Comparison of ENCODE assay signal across 11 cellular contexts in genomic region chr12:12033589-12034223, GRCh38. TPM values are rescaled to one million over a fixed set of nuclear protein-coding genes. Genes with fewer than 3 reads are reported as not detected.
DNase-seq lines count a peak whose midpoint lies in the region; ATAC-seq and TF ChIP-seq lines count a peak whose summit lies in the region.
"Had no signal": no experiment of that assay in that cellular context is flagged by ENCODE, and none has a peak within 500 bp of the region (broad histone marks: within the 10 kb centered on the region; RNA-seq: fewer than 3 reads in every experiment).

No MANE protein-coding gene starts in this region.

- ATAC-seq in activated CD4-positive, alpha-beta T cell treated with anti-CD3 and anti-CD28 coated beads for 36 hours = no peak
- ATAC-seq in left cardiac atrium (no peak), HG02798 (IDR thresholded peaks at IDR 0.05; ENCODE audit: poor library complexity, unreplicated experiment) (no peak)

- H3K27ac ChIP-seq in skin epidermis = peak overlapping the region in 2 of 21 experiments; percentile 81 to 83
- no peak overlapping the region for H3K27ac ChIP-seq in mesendoderm (ENCODE audit: low read depth, low read length)
- H3K27ac ChIP-seq: SK-N-MC had no signal

- H3K4me3 ChIP-seq in skin epidermis = peak overlapping the region in 4 of 7 experiments; percentile 12 to 36 (median 30)
- no peak overlapping the region for H3K4me3 ChIP-seq in mesendoderm (ENCODE audit: low read length)
- H3K4me3 ChIP-seq: body of pancreas had no signal

- H3K56ac ChIP-seq in mesendoderm (ENCODE audit: low read length) = no peak overlapping the region

- peaks cover 42% of the 10 kb centered on the region for H3K4me1 Mint-ChIP-seq in activated CD4-positive, alpha-beta T cell treated with anti-CD3 and anti-CD28 coated beads for 36 hours
- H3K4me1 Mint-ChIP-seq in dendritic cell treated with granulocyte-macrophage colony-stimulating factor and Interleukin-4, amounts not matched to agents 40 ng/mL and 50 ng/mL, for 4 days (ENCODE audit: low read depth) = peaks cover 51% of the 10 kb centered on the region

- no peaks in the 10 kb centered on the region for H3K27me3 Mint-ChIP-seq in activated CD4-positive, alpha-beta T cell treated with anti-CD3 and anti-CD28 coated beads for 36 hours
- no peaks in the 10 kb centered on the region for H3K27me3 Mint-ChIP-seq in dendritic cell treated with granulocyte-macrophage colony-stimulating factor and Interleukin-4, amounts not matched to agents 40 ng/mL and 50 ng/mL, for 4 days

- H2BK120ac ChIP-seq in mesendoderm (ENCODE audit: low read depth, low read length) = no peak overlapping the region

- no peak overlapping the region for H2BK15ac ChIP-seq in mesendoderm (replicated peaks; ENCODE audit: low read depth)

- no peaks in the 10 kb centered on the region for H3K27me3 ChIP-seq in mesendoderm (ENCODE audit: insufficient read depth, low read length, poor library complexity)
- H3K27me3 ChIP-seq: body of pancreas had no signal

- no peak overlapping the region for H4K8ac ChIP-seq in mesendoderm (ENCODE audit: low read depth, low read length)

- TF ChIP-seq CTCF in LNCAP (IDR thresholded peaks at IDR 0.05) = 0 out of 2 replicates have a peak, but pooled peaks have one; percentile 2

- DNase-seq in activated CD4-positive, alpha-beta T cell treated with anti-CD3 and anti-CD28 coated beads for 36 hours = no peak
- no peak for DNase-seq in activated CD4-positive, alpha-beta T cell treated with anti-CD3 and anti-CD28 coated beads for 4 hours
- no peak for DNase-seq in mesendoderm
- DNase-seq in left cardiac atrium = no peak

- no peaks in the 10 kb centered on the region for H3K79me1 ChIP-seq in mesendoderm (ENCODE audit: low read length)

- no peak overlapping the region for H3K4ac ChIP-seq in mesendoderm (ENCODE audit: low read depth, low read length)

- H3K36me3 Mint-ChIP-seq in activated CD4-positive, alpha-beta T cell treated with anti-CD3 and anti-CD28 coated beads for 36 hours (ENCODE audit: low read depth) = peaks cover 1% of the 10 kb centered on the region
- no peaks in the 10 kb centered on the region for H3K36me3 Mint-ChIP-seq in dendritic cell treated with granulocyte-macrophage colony-stimulating factor and Interleukin-4, amounts not matched to agents 40 ng/mL and 50 ng/mL, for 4 days (ENCODE audit: low read depth)

- H3K9ac ChIP-seq in mesendoderm (ENCODE audit: low read length) = no peak overlapping the region

- no peaks in the 10 kb centered on the region for H3K9me3 Mint-ChIP-seq in activated CD4-positive, alpha-beta T cell treated with anti-CD3 and anti-CD28 coated beads for 36 hours (ENCODE audit: low read depth)
- no peaks in the 10 kb centered on the region for H3K9me3 Mint-ChIP-seq in dendritic cell treated with granulocyte-macrophage colony-stimulating factor and Interleukin-4, amounts not matched to agents 40 ng/mL and 50 ng/mL, for 4 days

- no peak overlapping the region for H3K23ac ChIP-seq in mesendoderm (ENCODE audit: low read length)

- peak overlapping the region; percentile 60 for H3K4me3 Mint-ChIP-seq in activated CD4-positive, alpha-beta T cell treated with anti-CD3 and anti-CD28 coated beads for 36 hours
- peak overlapping the region; percentile 66 for H3K4me3 Mint-ChIP-seq in dendritic cell treated with granulocyte-macrophage colony-stimulating factor and Interleukin-4, amounts not matched to agents 40 ng/mL and 50 ng/mL, for 4 days

- no peak overlapping the region for H3K4me2 ChIP-seq in mesendoderm (ENCODE audit: low read length)

- CTCF ChIA-PET in activated CD4-positive, alpha-beta T cell treated with anti-CD3 and anti-CD28 coated beads for 36 hours (lab: Charles Lee) = interaction anchor here (0.6 to 6.1 kb wide), 57 partner anchors 8 to 1263 kb away, joined by 3 to 111 read pairs (median 5); partner anchors contain the start of gene BCL2L14

- no peaks in the 10 kb centered on the region for H3K36me3 ChIP-seq in mesendoderm (ENCODE audit: control insufficient read depth, insufficient read depth, low read length)

- H3K18ac ChIP-seq in mesendoderm (ENCODE audit: low read length) = no peak overlapping the region

- intact Hi-C loops in activated CD4-positive, alpha-beta T cell treated with anti-CD3 and anti-CD28 coated beads for 36 hours (cut with DNase I, micrococcal nuclease) = loop anchor here (1.0 to 5.0 kb wide), 12 partner anchors 23 to 479 kb away; partner anchors contain the start of gene ETV6 (in 1 of the 2)
- intact Hi-C loops in dendritic cell treated with granulocyte-macrophage colony-stimulating factor and Interleukin-4, amounts not matched to agents 40 ng/mL and 50 ng/mL, for 4 days (cut with micrococcal nuclease) = loop anchor here (1.0 to 5.0 kb wide), 4 partner anchors 201 to 479 kb away; no protein-coding TSS in a partner anchor
- intact Hi-C loops in left cardiac atrium (cut with DNase I) = loop anchor here (1.0 to 5.0 kb wide), 2 partner anchors 451 to 452 kb away; no protein-coding TSS in a partner anchor

- peak overlapping the region; percentile 91 for H3K27ac Mint-ChIP-seq in activated CD4-positive, alpha-beta T cell treated with anti-CD3 and anti-CD28 coated beads for 36 hours
- H3K27ac Mint-ChIP-seq in dendritic cell treated with granulocyte-macrophage colony-stimulating factor and Interleukin-4, amounts not matched to agents 40 ng/mL and 50 ng/mL, for 4 days = peak overlapping the region; percentile 84

- POLR2A ChIA-PET in activated CD4-positive, alpha-beta T cell treated with anti-CD3 and anti-CD28 coated beads for 36 hours (lab: Charles Lee) = interaction anchor here (0.6 to 2.6 kb wide), 4 partner anchors 23 to 457 kb away, joined by 3 to 31 read pairs (median 4); no protein-coding TSS in a partner anchor

- no peaks in the 10 kb centered on the region for H3K79me2 ChIP-seq in mesendoderm (ENCODE audit: control insufficient read depth, insufficient read depth, low read length)

- no peak overlapping the region for H2BK5ac ChIP-seq in mesendoderm (ENCODE audit: low read length)

- no peak overlapping the region for H4K5ac ChIP-seq in mesendoderm (ENCODE audit: low read length)

- H3K4me1 ChIP-seq in mesendoderm (ENCODE audit: control insufficient read depth, low read depth, low read length) = peaks cover 6% of the 10 kb centered on the region

- WGBS in mesendoderm (ENCODE audit: extremely low coverage, insufficient coverage, low lambda C conversion rate) = no CpG with 5 or more reads among the region's 8 CpGs

- no peak overlapping the region for H2AK5ac ChIP-seq in mesendoderm (ENCODE audit: low read length)

RNA-seq across cellular contexts. Expression of gene BCL2L14, which starts 37.0 kb away (rescaled TPM):
- 1 to 10 TPM; 7.3 to 7.7 TPM for total RNA-seq in activated CD4-positive, alpha-beta T cell treated with anti-CD3 and anti-CD28 coated beads for 36 hours
- 1.7 TPM for polyA plus RNA-seq in mesendoderm (2013, experiment 1 of 2)
- polyA plus RNA-seq in mesendoderm (2013, experiment 2 of 2) = 1.7 TPM
- not detected for total RNA-seq in left cardiac atrium
- polyA plus RNA-seq: neural cell had no signal

Comparison
In these comparisons a context has a peak if more than half of its experiments do, and no peak if none do; other contexts are left out.
1. RNA of gene BCL2L14, which starts 37.0 kb away (total RNA-seq): 7.3 to 7.7 TPM in activated CD4-positive, alpha-beta T cell treated with anti-CD3 and anti-CD28 coated beads for 36 hours; not detected in left cardiac atrium; every median in the first group is over 4 times any median in the second.